In the genomic region with DNA sequence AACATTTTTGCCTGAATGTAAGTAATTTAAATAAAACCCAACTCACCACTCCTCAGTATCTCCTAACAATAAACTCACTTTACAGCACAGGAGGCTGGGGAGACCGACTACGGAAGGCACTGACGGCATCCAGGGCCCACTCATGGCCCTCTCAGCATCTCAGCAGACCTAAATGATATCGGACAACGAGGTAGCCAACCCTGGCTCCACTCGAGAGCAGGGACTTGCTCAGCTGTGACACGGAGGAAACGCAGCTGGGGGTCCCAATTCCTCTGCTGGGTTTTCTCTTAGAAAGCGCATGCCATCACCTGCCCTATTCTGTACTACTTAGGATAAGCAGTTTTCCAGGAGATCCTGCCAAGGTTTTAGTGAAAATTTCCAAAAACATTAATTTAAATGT, we compare ENCODE assay signal across 27 cellular contexts.
DNase-seq lines count a peak whose midpoint lies in the region; ATAC-seq and TF ChIP-seq lines count a peak whose summit lies in the region.
"Had no signal": no experiment of that assay in that cellular context is flagged by ENCODE, and none has a peak within 500 bp of the region (broad histone marks: within the 10 kb centered on the region; RNA-seq: fewer than 3 reads in every experiment).

No MANE protein-coding gene starts in this region.

- H3K36me3 ChIP-seq in mammary epithelial cell (ENCODE audit: insufficient read depth, low read length) (peaks cover 37% of the 10 kb centered on the region), breast epithelium (no peaks in the 10 kb centered on the region), prostate gland (peaks cover 0 to 3% of the 10 kb centered on the region in 2 donors)

- no peak overlapping the region for H2AFZ ChIP-seq in mammary epithelial cell (ENCODE audit: low read depth, low read length)
- H2AFZ ChIP-seq: PC-9 had no signal

- dilution Hi-C loops in mammary epithelial cell (cut with HindIII; ENCODE audit: low sequenced_read_pairs), result no loop called here

- H3K27me3 ChIP-seq in mammary epithelial cell (ENCODE audit: insufficient read depth, low read length), result no peaks in the 10 kb centered on the region
- no peaks in the 10 kb centered on the region for H3K27me3 ChIP-seq in breast epithelium
- H3K27me3 ChIP-seq in prostate gland (replicated peaks; ENCODE audit: insufficient read depth), result no peaks in the 10 kb centered on the region
- H3K27me3 ChIP-seq: MG63 had no signal

- WGBS in mammary epithelial cell (ENCODE audit: low coverage, missing lambda C conversion rate), result 82% methylated on average over 9 of the region's 9 CpGs
- WGBS in prostate gland, result 77% methylated on average over 9 of the region's 9 CpGs

- H3K9ac ChIP-seq in mammary epithelial cell (ENCODE audit: insufficient read depth, low read length), result no peak overlapping the region

- no peaks in the 10 kb centered on the region for H3K9me3 Mint-ChIP-seq in MCF 10A (ENCODE audit: unreplicated experiment)
- H3K9me3 Mint-ChIP-seq in stimulated activated naive B cell treated with anti-CD40 and anti-IgM and Interleukin-4, amounts not matched to agents 10 μg/mL and 1 μg/mL and 100 μg/mL, for 72 hours, result no peaks in the 10 kb centered on the region
- H3K9me3 Mint-ChIP-seq: CD8-positive, alpha-beta T cell had no signal

- H3K4me3 Mint-ChIP-seq in MCF 10A (ENCODE audit: unreplicated experiment), result no peak overlapping the region
- no peak overlapping the region for H3K4me3 Mint-ChIP-seq in stimulated activated naive B cell treated with anti-CD40 and anti-IgM and Interleukin-4, amounts not matched to agents 10 μg/mL and 1 μg/mL and 100 μg/mL, for 72 hours
- H3K4me3 Mint-ChIP-seq: B cell; CD8-positive, alpha-beta T cell had no signal

- CTCF ChIA-PET in MCF 10A (lab: Yijun Ruan, JAX) (interaction anchor here (0.7 to 2.1 kb wide), 4 partner anchors 53 to 193 kb away, joined by 3 to 10 read pairs (median 4); no protein-coding TSS in a partner anchor), mammary epithelial cell (lab: Charles Lee; ENCODE audit: low non-redundant PET) (no interaction called here)

- TF ChIP-seq CTCF in MCF 10A (IDR thresholded peaks at IDR 0.05; ENCODE audit: unreplicated experiment) (no peak), mammary epithelial cell (conservative IDR thresholded peaks at IDR 0.05 in 1 of 2, IDR thresholded peaks at IDR 0.05 in 1 of 2; ENCODE audit: extremely low read depth in 1 of 2, insufficient read depth in 1 of 2, low read depth in 1 of 2, low read length in 2 of 2) (no peak), breast epithelium (IDR thresholded peaks at IDR 0.05) (no peak), prostate gland (IDR thresholded peaks at IDR 0.05) (no peak)

- no peaks in the 10 kb centered on the region for H4K20me1 ChIP-seq in mammary epithelial cell (ENCODE audit: insufficient read depth, low read length)

- peaks cover 21% of the 10 kb centered on the region for H3K4me1 Mint-ChIP-seq in MCF 10A (ENCODE audit: insufficient read depth, unreplicated experiment)
- peaks cover 4 to 13% of the 10 kb centered on the region in 2 donors for H3K4me1 Mint-ChIP-seq in stimulated activated naive B cell treated with anti-CD40 and anti-IgM and Interleukin-4, amounts not matched to agents 10 μg/mL and 1 μg/mL and 100 μg/mL, for 72 hours
- H3K4me1 Mint-ChIP-seq: B cell had no signal

- no peak overlapping the region for H3K27ac ChIP-seq in mammary epithelial cell (ENCODE audit: insufficient read depth, low read depth, low read length)
- peak overlapping the region; percentile 61 to 62 for H3K27ac ChIP-seq in breast epithelium
- peak overlapping the region; percentile 22 to 54 for H3K27ac ChIP-seq in prostate gland
- H3K27ac ChIP-seq: 22Rv1, C4-2B, PC-9, SK-N-MC had no signal

- no TSS peak for BruUV-seq in MCF 10A (replicated peaks; lab: Mats Ljungman, UMichigan)
- no TSS peak for BruUV-seq in mammary epithelial cell (replicated peaks; lab: Mats Ljungman, UMichigan)

- no peak overlapping the region for H3K4me2 ChIP-seq in mammary epithelial cell (ENCODE audit: insufficient read depth, low read depth, low read length)
- H3K4me2 ChIP-seq: PC-9 had no signal

- in situ Hi-C loops in mammary epithelial cell (cut with MboI; ENCODE audit: low sequenced_read_pairs in 2 of 2), result no loop called here

- H3K36me3 Mint-ChIP-seq in MCF 10A (ENCODE audit: insufficient read depth, unreplicated experiment), result peaks cover 39% of the 10 kb centered on the region
- H3K36me3 Mint-ChIP-seq in stimulated activated naive B cell treated with anti-CD40 and anti-IgM and Interleukin-4, amounts not matched to agents 10 μg/mL and 1 μg/mL and 100 μg/mL, for 72 hours, result peaks cover 59 to 77% of the 10 kb centered on the region in 2 donors

- intact Hi-C loops in MCF 10A (cut with micrococcal nuclease) (no loop called here), mammary epithelial cell (cut with micrococcal nuclease) (no loop called here), breast epithelium (cut with DNase I; ENCODE audit: low total_unique reads) (no loop called here), prostate gland (cut with DNase I) (loop anchor here (10.0 kb wide), 1 partner anchor 149 kb away; no protein-coding TSS in a partner anchor)

- ATAC-seq in stimulated activated naive B cell treated with anti-CD40 and anti-IgM and Interleukin-4, amounts not matched to agents 10 μg/mL and 1 μg/mL and 100 μg/mL, for 72 hours (replicated peaks), result no peak
- ATAC-seq in GM18870 (IDR thresholded peaks at IDR 0.05; ENCODE audit: unreplicated experiment) (no peak), GM21717 (IDR thresholded peaks at IDR 0.05; ENCODE audit: unreplicated experiment) (no peak)
- ATAC-seq: CD8-positive, alpha-beta T cell; K562 had no signal

- TF ChIP-seq POLR2A in breast epithelium (IDR thresholded peaks at IDR 0.05) (no peak), prostate gland (IDR thresholded peaks at IDR 0.05) (no peak)

- no peaks in the 10 kb centered on the region for H3K9me3 ChIP-seq in mammary epithelial cell (replicated peaks; ENCODE audit: insufficient read depth, low read length)
- no peaks in the 10 kb centered on the region for H3K9me3 ChIP-seq in breast epithelium
- no peaks in the 10 kb centered on the region for H3K9me3 ChIP-seq in prostate gland
- H3K9me3 ChIP-seq: Caco-2, MG63 had no signal

- H3K4me1 ChIP-seq in mammary epithelial cell (ENCODE audit: insufficient read depth, low read length) (peaks cover 22% of the 10 kb centered on the region), breast epithelium (no peaks in the 10 kb centered on the region), prostate gland (replicated peaks) (no peaks in the 10 kb centered on the region)
- H3K4me1 ChIP-seq: Caco-2 had no signal

- DNase-seq in MCF 10A (ENCODE audit: unreplicated experiment) (no peak), mammary epithelial cell (no peak), breast epithelium (ENCODE audit: low spot score in 2 of 2) (no peak), prostate gland (ENCODE audit: low spot score) (no peak), NCI-H345 (lab: John Stamatoyannopoulos, UW) (no peak)
- DNase-seq in stimulated activated naive B cell treated with anti-CD40 and anti-IgM and Interleukin-4, amounts not matched to agents 10 μg/mL and 1 μg/mL and 100 μg/mL, for 72 hours, result no peak
- DNase-seq: Caco-2; CD8-positive, alpha-beta T cell; GOT3; HCEC 1CT; MG63; NCI-H1105 treated with DMSO at 0.1 percent for 48 hours; NCI-H146; NCI-H2029; NCI-H446 treated with DMSO at 0.1 percent for 48 hours; NCI-H526; NCI-H82; NK-92 treated with Interleukin-12 subunit alpha and Interleukin-12 subunit beta, amount 100 ng/mL, for 24 hours; PC-9; SHP77 treated with DMSO at 0.1 percent for 48 hours had no signal

- POLR2A ChIA-PET in MCF 10A (lab: Yijun Ruan, JAX), result no interaction called here

- no peak overlapping the region for H3K4me3 ChIP-seq in mammary epithelial cell (replicated peaks in 1 of 3; ENCODE audit: insufficient read depth in 1 of 3, low read depth in 2 of 3, low read length in 3 of 3)
- H3K4me3 ChIP-seq in breast epithelium, result no peak overlapping the region
- H3K4me3 ChIP-seq in prostate gland, result no peak overlapping the region
- H3K4me3 ChIP-seq: K562, MG63, PC-9, SK-N-MC had no signal

- peaks cover 33% of the 10 kb centered on the region for H3K79me2 ChIP-seq in mammary epithelial cell (ENCODE audit: insufficient read depth, low read length)

- peak overlapping the region; percentile 82 for H3K27ac Mint-ChIP-seq in MCF 10A (ENCODE audit: low read depth, unreplicated experiment)
- peak overlapping the region; percentile 80 for H3K27ac Mint-ChIP-seq in stimulated activated naive B cell treated with anti-CD40 and anti-IgM and Interleukin-4, amounts not matched to agents 10 μg/mL and 1 μg/mL and 100 μg/mL, for 72 hours
- H3K27ac Mint-ChIP-seq: CD8-positive, alpha-beta T cell had no signal

- no peaks in the 10 kb centered on the region for H3K27me3 Mint-ChIP-seq in MCF 10A (ENCODE audit: insufficient read depth, unreplicated experiment)
- H3K27me3 Mint-ChIP-seq in stimulated activated naive B cell treated with anti-CD40 and anti-IgM and Interleukin-4, amounts not matched to agents 10 μg/mL and 1 μg/mL and 100 μg/mL, for 72 hours, result no peaks in the 10 kb centered on the region
- H3K27me3 Mint-ChIP-seq: B cell had no signal
